Comparison of ENCODE assay signal across 9 cellular contexts in genomic region chrX:108437789-108438623, GRCh38. TPM values are rescaled to one million over a fixed set of nuclear protein-coding genes. Genes with fewer than 3 reads are reported as not detected.
DNase-seq lines count a peak whose midpoint lies in the region; ATAC-seq and TF ChIP-seq lines count a peak whose summit lies in the region.
"Had no signal": no experiment of that assay in that cellular context is flagged by ENCODE, and none has a peak within 500 bp of the region (broad histone marks: within the 10 kb centered on the region; RNA-seq: fewer than 3 reads in every experiment).

Gene COL4A6, minus strand, starts transcription at chrX:108438422. Its CDS starts 226 bp downstream, at chrX:108438196.

- no peak for TF ChIP-seq CTCF in AG04449 (IDR thresholded peaks at IDR 0.05; ENCODE audit: insufficient read depth, low read length, missing control alignments)

- CTCF ChIA-PET in AG04449 (lab: Yijun Ruan, JAX): no interaction called here

- DNase-seq in AG04449 (ENCODE audit: low read depth, low spot score): no peak
- peak; percentile 13 for DNase-seq in NCI-H2081 treated with DMSO at 0.1 percent for 48 hours (lab: John Stamatoyannopoulos, UW)
- DNase-seq in erythroblast (lab: John Stamatoyannopoulos, UW): peak; percentile 30 to 39
- peak; percentile 10 for DNase-seq in mucosa of gallbladder (ENCODE audit: low spot score)
- DNase-seq in stimulated activated CD8-positive, alpha-beta memory T cell treated with anti-CD3 and anti-CD28 coated beads, Interleukin-4, amount 100 ng/mL, for 48 hours: no peak
- no peak for DNase-seq in NCI-H774 (lab: John Stamatoyannopoulos, UW)
- DNase-seq: activated naive CD4-positive, alpha-beta T cell treated with anti-CD3 and anti-CD28 coated beads for 36 hours had no signal

- POLR2A ChIA-PET in AG04449 (lab: Yijun Ruan, JAX): no interaction called here

- ATAC-seq in HG02571 (IDR thresholded peaks at IDR 0.05; ENCODE audit: unreplicated experiment): no peak
- no peak for ATAC-seq in GM18858 (IDR thresholded peaks at IDR 0.05; ENCODE audit: unreplicated experiment)

- no peak for TF ChIP-seq POLR2A in erythroblast (IDR thresholded peaks at IDR 0.05; ENCODE audit: low read length)

- H3K4me3 ChIP-seq in AG04449 (ENCODE audit: low read depth, low read length): peak within 1 kb of the TSS; percentile 60

RNA-seq across cellular contexts. Expression of gene COL4A6, which starts in this region (rescaled TPM):
- 109 TPM for total RNA-seq in mucosa of gallbladder
- total RNA-seq: activated naive CD4-positive, alpha-beta T cell treated with anti-CD3 and anti-CD28 coated beads for 36 hours had no signal

Comparison
In these comparisons a context has a peak if more than half of its experiments do, and no peak if none do; other contexts are left out.
1. DNase-seq: peak in NCI-H2081 treated with DMSO at 0.1 percent for 48 hours (single experiment), erythroblast (2 of 2) and mucosa of gallbladder (single experiment); none in AG04449 (single experiment), stimulated activated CD8-positive, alpha-beta memory T cell treated with anti-CD3 and anti-CD28 coated beads, Interleukin-4, amount 100 ng/mL, for 48 hours (single experiment) and NCI-H774 (single experiment).